Comparison of ENCODE assay signal across 19 cellular contexts in genomic region chr12:118603610-118604361, GRCh38.
"Had no signal": no experiment of that assay in that cellular context is flagged by ENCODE, and none has a peak within 500 bp of the region (broad histone marks: within the 10 kb centered on the region; RNA-seq: fewer than 3 reads in every experiment).

No MANE protein-coding gene starts in this region.

- H3K4me3 ChIP-seq: right atrium auricular region, suprapubic skin, transverse colon, vagina had no signal

- H3K27ac Mint-ChIP-seq: activated CD4-positive, alpha-beta T cell treated with anti-CD3 and anti-CD28 coated beads, Interleukin-2, amount 10 ng/mL, durations not matched to agents 7 days and 5 days; activated CD8-positive, alpha-beta T cell treated with anti-CD3 and anti-CD28 coated beads, Interleukin-2, amount 10 ng/mL, durations not matched to agents 7 days and 5 days; activated naive CD4-positive, alpha-beta T cell treated with anti-CD3 and anti-CD28 coated beads for 36 hours; nephron progenitor cell; stimulated activated naive CD8-positive, alpha-beta T cell treated with anti-CD3 and anti-CD28 coated beads, Interleukin-15, Interleukin-2, amounts not matched to agents 100 ng/mL and 50 ng/mL, for 24 hours had no signal

- H3K27me3 ChIP-seq: right atrium auricular region, suprapubic skin, transverse colon, vagina had no signal

- ATAC-seq: activated CD4-positive, CD25-positive, alpha-beta regulatory T cell treated with anti-CD3 and anti-CD28 coated beads, Interleukin-2, amount 50 U/mL, for 24 hours; activated CD8-positive, alpha-beta T cell treated with anti-CD3 and anti-CD28 coated beads, Interleukin-2, amount 10 ng/mL, durations not matched to agents 7 days and 5 days; activated T-cell treated with anti-CD3 and anti-CD28 coated beads, Interleukin-2, amount 50 U/mL, for 4 hours; left lobe of liver had no signal

- H3K9me3 Mint-ChIP-seq: nephron progenitor cell; stimulated activated naive CD8-positive, alpha-beta T cell treated with anti-CD3 and anti-CD28 coated beads, Interleukin-15, Interleukin-2, amounts not matched to agents 100 ng/mL and 50 ng/mL, for 24 hours had no signal

- H3K4me1 Mint-ChIP-seq: activated CD4-positive, alpha-beta T cell treated with anti-CD3 and anti-CD28 coated beads, Interleukin-2, amount 10 ng/mL, durations not matched to agents 7 days and 5 days; nephron progenitor cell had no signal

- DNase-seq: activated CD4-positive, alpha-beta T cell treated with anti-CD3 and anti-CD28 coated beads, Interleukin-2, amount 10 ng/mL, durations not matched to agents 7 days and 5 days; activated CD8-positive, alpha-beta memory T cell treated with anti-CD3 and anti-CD28 coated beads, Interleukin-2, amount 50 U/mL, for 4 hours; activated CD8-positive, alpha-beta T cell treated with anti-CD3 and anti-CD28 coated beads, Interleukin-2, amount 10 ng/mL, durations not matched to agents 7 days and 5 days; activated naive CD4-positive, alpha-beta T cell treated with anti-CD3 and anti-CD28 coated beads for 36 hours; activated T-cell treated with anti-CD3 and anti-CD28 coated beads, Interleukin-2, amount 50 U/mL, for 4 hours; cerebellar nuclear complex; effector CD4-positive, alpha-beta T cell; head of caudate nucleus; kidney; midbrain; nephron progenitor cell; occipital lobe; transverse colon had no signal

- H3K4me1 ChIP-seq: right atrium auricular region, suprapubic skin, transverse colon, vagina had no signal

- H3K4me3 Mint-ChIP-seq: activated CD4-positive, alpha-beta T cell treated with anti-CD3 and anti-CD28 coated beads, Interleukin-2, amount 10 ng/mL, durations not matched to agents 7 days and 5 days; activated CD8-positive, alpha-beta T cell treated with anti-CD3 and anti-CD28 coated beads, Interleukin-2, amount 10 ng/mL, durations not matched to agents 7 days and 5 days; activated naive CD4-positive, alpha-beta T cell treated with anti-CD3 and anti-CD28 coated beads for 36 hours; activated T-cell treated with anti-CD3 and anti-CD28 coated beads, Interleukin-2, amount 50 U/mL, for 4 hours; nephron progenitor cell; stimulated activated naive CD8-positive, alpha-beta T cell treated with anti-CD3 and anti-CD28 coated beads, Interleukin-15, Interleukin-2, amounts not matched to agents 100 ng/mL and 50 ng/mL, for 24 hours had no signal

- H3K9me3 ChIP-seq: right atrium auricular region, suprapubic skin, transverse colon, vagina had no signal

- H3K27me3 Mint-ChIP-seq: activated CD4-positive, alpha-beta T cell treated with anti-CD3 and anti-CD28 coated beads, Interleukin-2, amount 10 ng/mL, durations not matched to agents 7 days and 5 days; stimulated activated naive CD8-positive, alpha-beta T cell treated with anti-CD3 and anti-CD28 coated beads, Interleukin-15, Interleukin-2, amounts not matched to agents 100 ng/mL and 50 ng/mL, for 24 hours had no signal

- H3K27ac ChIP-seq: right atrium auricular region, suprapubic skin, transverse colon, vagina had no signal

- H3K36me3 ChIP-seq: right atrium auricular region, suprapubic skin, transverse colon, vagina had no signal
